ENCODE assay signal across 16 cellular contexts in the genomic region with DNA sequence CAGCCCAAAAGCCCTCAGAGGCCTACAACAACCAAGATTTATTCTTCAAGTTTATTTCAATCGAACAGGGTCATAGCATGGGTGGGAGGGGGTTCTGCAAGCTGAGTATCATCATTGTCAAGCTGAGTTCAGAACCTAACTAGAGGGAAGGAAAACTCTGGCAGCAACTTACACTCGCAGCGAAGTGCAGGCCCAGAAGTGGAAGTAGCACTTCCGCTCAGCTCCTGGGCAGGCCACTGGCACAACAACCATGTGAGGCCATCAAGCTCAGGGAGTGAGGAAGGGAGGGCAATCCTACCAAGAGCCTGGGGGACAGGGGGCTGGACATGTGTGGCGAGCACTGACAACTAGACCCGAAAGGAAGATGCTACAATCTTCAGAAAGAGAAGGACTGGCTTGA. TPM values are rescaled to one million over a fixed set of nuclear protein-coding genes. Genes with fewer than 3 reads are reported as not detected.
DNase-seq lines count a peak whose midpoint lies in the region; ATAC-seq and TF ChIP-seq lines count a peak whose summit lies in the region.
"Had no signal": no experiment of that assay in that cellular context is flagged by ENCODE, and none has a peak within 500 bp of the region (broad histone marks: within the 10 kb centered on the region; RNA-seq: fewer than 3 reads in every experiment).

No MANE protein-coding gene starts in this region.

- no peaks in the 10 kb centered on the region for H3K36me3 ChIP-seq in IMR-90 (ENCODE audit: control insufficient read depth, insufficient read depth, low read length)
- H3K36me3 ChIP-seq: brain microvascular endothelial cell, right atrium auricular region, thyroid gland had no signal

- H3K9ac ChIP-seq in IMR-90 (ENCODE audit: low read depth, low read length), result no peak overlapping the region

- no TSS peak for BruUV-seq in IMR-90 (replicated peaks; lab: Mats Ljungman, UMichigan)

- H2AFZ ChIP-seq in IMR-90 (replicated peaks; ENCODE audit: low read length, poor library complexity), result no peak overlapping the region
- H2AFZ ChIP-seq: PC-9 had no signal

- H3K27me3 ChIP-seq in IMR-90 (ENCODE audit: control insufficient read depth, insufficient read depth, low read length), result no peaks in the 10 kb centered on the region
- H3K27me3 ChIP-seq: brain microvascular endothelial cell, right atrium auricular region, thyroid gland had no signal

- H3K4me1 ChIP-seq in IMR-90 (ENCODE audit: control insufficient read depth, insufficient read depth, low read length), result peaks cover 5% of the 10 kb centered on the region

- no peak overlapping the region for H3K23ac ChIP-seq in IMR-90 (ENCODE audit: low read depth, low read length)

- no peak overlapping the region for H3K27ac ChIP-seq in IMR-90 (ENCODE audit: insufficient read depth, low read length)
- H3K27ac ChIP-seq: A549, brain microvascular endothelial cell, PC-9, right atrium auricular region, thyroid gland had no signal

- H3K27me3 Mint-ChIP-seq in activated CD4-positive, alpha-beta T cell treated with anti-CD3 and anti-CD28 coated beads for 36 hours, result no peaks in the 10 kb centered on the region
- no peaks in the 10 kb centered on the region for H3K27me3 Mint-ChIP-seq in activated T-helper 1 cell treated with anti-CD3 and anti-CD28 coated beads, Interleukin-12 subunit alpha, Interleukin-12 subunit beta, Interleukin-2, Interleukin-4 antibody, amounts not matched to agents 30 ng/mL and 10 ng/mL and 1 ng/mL, durations not matched to agents 14 hours and 24 hours and 36 hours (ENCODE audit: insufficient read depth)
- H3K27me3 Mint-ChIP-seq in type B pancreatic cell, result no peaks in the 10 kb centered on the region

- no peak overlapping the region for H3K4me3 Mint-ChIP-seq in activated CD4-positive, alpha-beta T cell treated with anti-CD3 and anti-CD28 coated beads for 36 hours
- no peak overlapping the region for H3K4me3 Mint-ChIP-seq in activated T-helper 1 cell treated with anti-CD3 and anti-CD28 coated beads, Interleukin-12 subunit alpha, Interleukin-12 subunit beta, Interleukin-2, Interleukin-4 antibody, amounts not matched to agents 30 ng/mL and 10 ng/mL and 1 ng/mL, durations not matched to agents 14 hours and 24 hours and 36 hours
- H3K4me3 Mint-ChIP-seq in type B pancreatic cell, result no peak overlapping the region

- peak overlapping the region; percentile 23; the same call in 1 of the 2 replicates for H4K91ac ChIP-seq in IMR-90 (ENCODE audit: insufficient read depth, low read depth, low read length)

- H4K5ac ChIP-seq in IMR-90 (ENCODE audit: low read depth, low read length), result no peak overlapping the region

- no peak for ATAC-seq in activated CD4-positive, alpha-beta T cell treated with anti-CD3 and anti-CD28 coated beads for 36 hours
- ATAC-seq in IMR-90 (ENCODE audit: low read depth) (no peak), GM19397 (IDR thresholded peaks at IDR 0.05; ENCODE audit: unreplicated experiment) (no peak)
- ATAC-seq: A549 had no signal

- H3K18ac ChIP-seq in IMR-90 (ENCODE audit: low read depth, low read length), result no peak overlapping the region

- no peak overlapping the region for H3K4me2 ChIP-seq in IMR-90 (ENCODE audit: low read depth, low read length)
- H3K4me2 ChIP-seq: PC-9 had no signal

- no peak overlapping the region for H3K4me3 ChIP-seq in IMR-90 (ENCODE audit: insufficient read depth, low read depth, low read length)
- H3K4me3 ChIP-seq: A549, PC-9, right atrium auricular region, thyroid gland had no signal

- peaks cover 16% of the 10 kb centered on the region for H3K9me1 ChIP-seq in IMR-90 (ENCODE audit: insufficient read depth, low read length)

- TF ChIP-seq RAD21 in IMR-90 (IDR thresholded peaks at IDR 0.05; ENCODE audit: low read length), result no peak

- H4K8ac ChIP-seq in IMR-90 (ENCODE audit: low read depth in 2 of 2, low read length in 2 of 2), result no peak overlapping the region

- H2BK5ac ChIP-seq in IMR-90 (ENCODE audit: low read depth, low read length, poor library complexity, severe bottlenecking), result no peak overlapping the region

- intact Hi-C loops in activated CD4-positive, alpha-beta T cell treated with anti-CD3 and anti-CD28 coated beads for 36 hours (cut with DNase I, micrococcal nuclease), result no loop called here
- intact Hi-C loops in IMR-90 (cut with micrococcal nuclease), result no loop called here
- intact Hi-C loops in activated T-helper 1 cell treated with anti-CD3 and anti-CD28 coated beads, Interleukin-12 subunit alpha, Interleukin-12 subunit beta, Interleukin-2, Interleukin-4 antibody, amounts not matched to agents 30 ng/mL and 10 ng/mL and 1 ng/mL, durations not matched to agents 14 hours and 24 hours and 36 hours (cut with micrococcal nuclease), result no loop called here

- CTCF ChIA-PET in activated CD4-positive, alpha-beta T cell treated with anti-CD3 and anti-CD28 coated beads for 36 hours (lab: Charles Lee), result no interaction called here
- CTCF ChIA-PET in IMR-90 (lab: Yijun Ruan, JAX), result no interaction called here

- dilution Hi-C loops in IMR-90 (cut with HindIII; ENCODE audit: low sequenced_read_pairs, unreplicated experiment), result no loop called here

- H3K36me3 Mint-ChIP-seq in activated CD4-positive, alpha-beta T cell treated with anti-CD3 and anti-CD28 coated beads for 36 hours (ENCODE audit: low read depth), result peaks cover 29% of the 10 kb centered on the region
- H3K36me3 Mint-ChIP-seq in activated T-helper 1 cell treated with anti-CD3 and anti-CD28 coated beads, Interleukin-12 subunit alpha, Interleukin-12 subunit beta, Interleukin-2, Interleukin-4 antibody, amounts not matched to agents 30 ng/mL and 10 ng/mL and 1 ng/mL, durations not matched to agents 14 hours and 24 hours and 36 hours (ENCODE audit: low read depth), result peaks cover 29% of the 10 kb centered on the region
- H3K36me3 Mint-ChIP-seq in type B pancreatic cell, result peaks cover 22% of the 10 kb centered on the region

- peaks cover 77% of the 10 kb centered on the region for H3K4me1 Mint-ChIP-seq in activated CD4-positive, alpha-beta T cell treated with anti-CD3 and anti-CD28 coated beads for 36 hours
- H3K4me1 Mint-ChIP-seq in activated T-helper 1 cell treated with anti-CD3 and anti-CD28 coated beads, Interleukin-12 subunit alpha, Interleukin-12 subunit beta, Interleukin-2, Interleukin-4 antibody, amounts not matched to agents 30 ng/mL and 10 ng/mL and 1 ng/mL, durations not matched to agents 14 hours and 24 hours and 36 hours (ENCODE audit: low read depth), result peaks cover 63% of the 10 kb centered on the region
- peaks cover 44% of the 10 kb centered on the region for H3K4me1 Mint-ChIP-seq in type B pancreatic cell (ENCODE audit: unreplicated experiment)

- no peak overlapping the region for H2BK15ac ChIP-seq in IMR-90 (ENCODE audit: low read depth, low read length)

- no peak for TF ChIP-seq CTCF in IMR-90 (conservative IDR thresholded peaks at IDR 0.05; ENCODE audit: low read depth, low read length)
- no peak for TF ChIP-seq CTCF in type B pancreatic cell (conservative IDR thresholded peaks at IDR 0.05)

- no peak overlapping the region for H2BK120ac ChIP-seq in IMR-90 (ENCODE audit: low read depth, low read length)

- H3K14ac ChIP-seq in IMR-90 (replicated peaks; ENCODE audit: low read depth, low read length), result no peak overlapping the region

- no peaks in the 10 kb centered on the region for H3K9me3 ChIP-seq in IMR-90 (ENCODE audit: control insufficient read depth, insufficient read depth, low read length)
- H3K9me3 ChIP-seq: A549, right atrium auricular region, thyroid gland had no signal

- in situ Hi-C loops in IMR-90 (cut with MboI; ENCODE audit: low sequenced_read_pairs), result no loop called here

- peak overlapping the region; percentile 22 for H3K27ac Mint-ChIP-seq in activated CD4-positive, alpha-beta T cell treated with anti-CD3 and anti-CD28 coated beads for 36 hours
- H3K27ac Mint-ChIP-seq in activated T-helper 1 cell treated with anti-CD3 and anti-CD28 coated beads, Interleukin-12 subunit alpha, Interleukin-12 subunit beta, Interleukin-2, Interleukin-4 antibody, amounts not matched to agents 30 ng/mL and 10 ng/mL and 1 ng/mL, durations not matched to agents 14 hours and 24 hours and 36 hours, result peak overlapping the region; percentile 53
- H3K27ac Mint-ChIP-seq in type B pancreatic cell, result no peak overlapping the region

- no peak overlapping the region for H2AK9ac ChIP-seq in IMR-90 (replicated peaks; ENCODE audit: low read depth, low read length, poor library complexity)

- TF ChIP-seq POLR2A in IMR-90 (IDR thresholded peaks at IDR 0.05; ENCODE audit: low read depth, low read length), result no peak

- DNase-seq in activated CD4-positive, alpha-beta T cell treated with anti-CD3 and anti-CD28 coated beads for 36 hours, result no peak
- no peak for DNase-seq in activated CD4-positive, alpha-beta T cell treated with anti-CD3 and anti-CD28 coated beads, Interleukin-2, amount 50 U/mL, for 48 hours
- DNase-seq in IMR-90 (no peak), pons (ENCODE audit: low spot score) (peak; percentile 50), type B pancreatic cell (ENCODE audit: extremely low spot score, unreplicated experiment) (no peak), NCI-H1694 treated with DMSO at 0.1 percent for 48 hours (lab: John Stamatoyannopoulos, UW) (no peak)
- DNase-seq in activated T-helper 1 cell treated with anti-CD3 and anti-CD28 coated beads, Interleukin-12 subunit alpha, Interleukin-12 subunit beta, Interleukin-2, Interleukin-4 antibody, amounts not matched to agents 30 ng/mL and 10 ng/mL and 1 ng/mL, durations not matched to agents 14 hours and 24 hours and 36 hours (ENCODE audit: low spot score), result no peak
- DNase-seq: activated T-cell treated with anti-CD3 and anti-CD28 coated beads, Interleukin-2, amount 50 U/mL, for 48 hours; brain microvascular endothelial cell; DMS79 treated with DMSO at 0.1 percent for 48 hours; NCI-H1930 had no signal

- H3K9me3 Mint-ChIP-seq in activated CD4-positive, alpha-beta T cell treated with anti-CD3 and anti-CD28 coated beads for 36 hours (ENCODE audit: low read depth), result no peaks in the 10 kb centered on the region
- no peaks in the 10 kb centered on the region for H3K9me3 Mint-ChIP-seq in activated T-helper 1 cell treated with anti-CD3 and anti-CD28 coated beads, Interleukin-12 subunit alpha, Interleukin-12 subunit beta, Interleukin-2, Interleukin-4 antibody, amounts not matched to agents 30 ng/mL and 10 ng/mL and 1 ng/mL, durations not matched to agents 14 hours and 24 hours and 36 hours
- H3K9me3 Mint-ChIP-seq in type B pancreatic cell, result peaks cover 7% of the 10 kb centered on the region

- POLR2A ChIA-PET in activated CD4-positive, alpha-beta T cell treated with anti-CD3 and anti-CD28 coated beads for 36 hours (lab: Charles Lee), result no interaction called here
- POLR2A ChIA-PET in IMR-90 (lab: Charles Lee; ENCODE audit: unreplicated experiment), result no interaction called here

- WGBS in IMR-90 (ENCODE audit: extremely low coverage in 2 of 2, insufficient read length in 1 of 2), 2 experiments, result 92% methylated on average over 4 of the region's 6 CpGs; no CpG with 5 or more reads in 1 of the 2 experiments

- peaks cover 20% of the 10 kb centered on the region; the same call in 1 of the 2 replicates for H4K20me1 ChIP-seq in IMR-90 (ENCODE audit: insufficient read depth, low read length)

- no peak overlapping the region for H2BK20ac ChIP-seq in IMR-90 (ENCODE audit: low read depth, low read length)

- H3K56ac ChIP-seq in IMR-90 (ENCODE audit: extremely low read depth, insufficient read depth, low read length), result no peak overlapping the region

- no peak overlapping the region for H3K4ac ChIP-seq in IMR-90 (ENCODE audit: low read depth, low read length)

- H2AK5ac ChIP-seq in IMR-90 (ENCODE audit: low read depth, low read length), result no peak overlapping the region

- H3K79me1 ChIP-seq in IMR-90 (ENCODE audit: low read depth in 1 of 2, low read length in 2 of 2), result peaks cover 25 to 58% of the 10 kb centered on the region in 2 experiments

RNA-seq across cellular contexts. Expression of a gene that starts 4.8 kb away (rescaled TPM):
- total RNA-seq in activated CD4-positive, alpha-beta T cell treated with anti-CD3 and anti-CD28 coated beads for 36 hours, result 10 to 100 TPM; 35.6 to 37.7 TPM
- total RNA-seq in IMR-90 (2012; rRNA removed), result 24.7 and 33.7 TPM in 2 replicates
- polyA plus RNA-seq in IMR-90 (2012; rRNA removed), result 54.1 and 54.3 TPM in 2 replicates
- 31.1 and 35.6 TPM in 2 replicates for polyA plus RNA-seq in IMR-90 (2012; cell fraction: cytosol; rRNA removed)
- polyA plus RNA-seq in IMR-90 (2012; cell fraction: nucleus; rRNA removed; ENCODE audit: low replicate concordance), result 22.8 and 23.4 TPM in 2 replicates
- 36.7 TPM in 2 replicates for total RNA-seq in activated T-helper 1 cell treated with anti-CD3 and anti-CD28 coated beads, Interleukin-12 subunit alpha, Interleukin-12 subunit beta, Interleukin-2, Interleukin-4 antibody, amounts not matched to agents 30 ng/mL and 10 ng/mL and 1 ng/mL, durations not matched to agents 14 hours and 24 hours and 36 hours
- 55.5 and 58.5 TPM in 2 replicates for total RNA-seq in type B pancreatic cell (ENCODE audit: low replicate concordance)
